Comparison of ENCODE assay signal across 28 cellular contexts in the genomic region with DNA sequence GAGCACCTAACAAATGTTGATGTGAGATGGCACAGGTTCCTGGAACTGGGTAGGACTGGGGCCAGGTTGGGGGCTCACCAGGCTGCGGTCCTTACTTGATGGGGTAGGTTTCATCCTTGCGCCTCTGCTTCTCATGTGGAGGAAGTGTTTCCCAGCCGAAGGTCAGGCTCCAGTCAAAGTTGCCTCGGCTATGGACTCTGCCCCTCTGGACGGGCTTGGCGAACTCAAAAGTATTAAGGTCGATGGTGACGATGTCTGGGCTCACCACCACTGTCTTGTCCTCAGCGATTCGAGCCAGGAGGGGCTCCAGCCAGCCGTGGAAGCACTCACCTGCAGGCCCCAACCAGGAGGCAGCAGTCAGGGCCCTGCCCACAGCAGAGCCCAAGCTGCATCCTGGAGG. TPM values are rescaled to one million over a fixed set of nuclear protein-coding genes. Genes with fewer than 3 reads are reported as not detected.
"Had no signal": no experiment of that assay in that cellular context is flagged by ENCODE, and none has a peak within 500 bp of the region (broad histone marks: within the 10 kb centered on the region; RNA-seq: fewer than 3 reads in every experiment).

No MANE protein-coding gene starts in this region.

- H3K4me2 ChIP-seq: SK-N-SH had no signal

- H3K36me3 ChIP-seq: cardiac muscle cell, SJCRH30 had no signal

- DNase-seq: activated CD4-positive, alpha-beta T cell treated with anti-CD3 and anti-CD28 coated beads for 36 hours; activated CD4-positive, alpha-beta T cell treated with anti-CD3 and anti-CD28 coated beads, Interleukin-2, amount 50 U/mL, for 1 hour; activated CD8-positive, alpha-beta memory T cell treated with anti-CD3 and anti-CD28 coated beads, Interleukin-2, amount 50 U/mL, for 4 hours; activated CD8-positive, alpha-beta T cell treated with anti-CD3 and anti-CD28 coated beads for 36 hours; activated naive CD4-positive, alpha-beta T cell treated with anti-CD3 and anti-CD28 coated beads, Interleukin-2, amount 50 U/mL, for 16 hours; activated T-cell treated with anti-CD3 and anti-CD28 coated beads, Interleukin-2, amount 50 U/mL, for 72 hours; amniotic stem cell; KG1; NCI-H1048; NCI-H1417; NCI-H1694 treated with DMSO at 0.1 percent for 48 hours; NCI-H2029 treated with DMSO at 0.1 percent for 48 hours; NCI-H345; NCI-H510A; NCI-H526 treated with DMSO at 0.1 percent for 48 hours; NCI-H82; OCI-M1; Right ventricle myocardium superior; SJCRH30; SK-N-SH; T-helper 1 cell had no signal

- H3K27ac ChIP-seq: cardiac muscle cell, RWPE1, SJCRH30, VCaP had no signal

- H3K9ac ChIP-seq: SK-N-SH had no signal

- H3K27me3 ChIP-seq: cardiac muscle cell had no signal

- H3K9me3 ChIP-seq: SJCRH30, SK-N-SH had no signal

- H3K4me3 ChIP-seq: cardiac muscle cell, SJCRH30 had no signal

- ATAC-seq: activated CD4-positive, alpha-beta T cell treated with anti-CD3 and anti-CD28 coated beads for 36 hours; activated CD8-positive, alpha-beta T cell treated with anti-CD3 and anti-CD28 coated beads for 36 hours; activated T-cell treated with anti-CD3 and anti-CD28 coated beads, Interleukin-2, amount 50 U/mL, for 72 hours; Panc1 had no signal

RNA-seq across cellular contexts. Expression of a gene that starts 17.5 kb away (rescaled TPM):
- total RNA-seq: astrocyte, cardiac muscle cell, LHCN-M2, M059J, Right ventricle myocardium superior, SJCRH30 had no signal
- polyA plus RNA-seq: cardiac muscle cell had no signal

RNA-seq across cellular contexts. Expression of a gene that starts 27.2 kb away (rescaled TPM):
- total RNA-seq: LHCN-M2 had no signal

RNA-seq across cellular contexts. Expression of a gene that starts 40.1 kb away (rescaled TPM):
- total RNA-seq: astrocyte, cardiac muscle cell, LHCN-M2, M059J, SJCRH30 had no signal
- polyA plus RNA-seq: cardiac muscle cell, SK-N-SH had no signal
